1 cellular context compared by ENCODE assay signal in genomic region chr13:25738797-25739196, GRCh38.
A peak's percentile ranks its signal among the peaks of the same experiment; 100 is the strongest.
TF ChIP-seq lines count a peak whose summit lies in the region.

No MANE protein-coding gene starts in this region.

TF ChIP-seq in HepG2, 621 proteins besides CTCF, POLR2A, EP300 and RAD21 (continued from another document):
- TF ChIP-seq FOXA3 (CRISPR knock-in tag; IDR thresholded peaks at IDR 0.05) (peak; percentile 36; the same call in 1 of the 2 replicates), HDAC1 (CRISPR knock-in tag; IDR thresholded peaks at IDR 0.05) (no peak), SP2 (CRISPR knock-in tag; IDR thresholded peaks at IDR 0.05) (no peak)
